In genomic region chr10:77637474-77637985, GRCh38 we compare ENCODE assay signal across 9 cellular contexts. TPM values are rescaled to one million over a fixed set of nuclear protein-coding genes. Genes with fewer than 3 reads are reported as not detected.
DNase-seq lines count a peak whose midpoint lies in the region; ATAC-seq and TF ChIP-seq lines count a peak whose summit lies in the region.
"Had no signal": no experiment of that assay in that cellular context is flagged by ENCODE, and none has a peak within 500 bp of the region (broad histone marks: within the 10 kb centered on the region; RNA-seq: fewer than 3 reads in every experiment).

Gene KCNMA1 (minus strand): TSS chr10:77637808.

- H3K27ac ChIP-seq in hepatocyte: peak within 1 kb of the TSS; percentile 9

- H3K4me2 ChIP-seq in hepatocyte: peak within 1 kb of the TSS; percentile 94

- H3K4me3 ChIP-seq in hepatocyte: peak within 1 kb of the TSS; percentile 88
- H3K4me3 ChIP-seq: K562 had no signal

- H2AFZ ChIP-seq in hepatocyte: peak within 1 kb of the TSS; percentile 49

- TF ChIP-seq CTCF in CD14-positive monocyte (IDR thresholded peaks at IDR 0.05): no peak
- TF ChIP-seq CTCF in hepatocyte (IDR thresholded peaks at IDR 0.05; ENCODE audit: poor library complexity): no peak

- no peaks in the 10 kb centered on the region for H3K9me2 ChIP-seq in hepatocyte (replicated peaks; ENCODE audit: insufficient read depth)

- H4K20me1 ChIP-seq in hepatocyte (ENCODE audit: insufficient read depth, poor library complexity, severe bottlenecking): no peaks in the 10 kb centered on the region

- peaks cover 13% of the 10 kb centered on the region for H3K4me1 ChIP-seq in hepatocyte (ENCODE audit: insufficient read depth)

- H3K27me3 Mint-ChIP-seq in CD14-positive monocyte (ENCODE audit: low read depth in 3 of 3): peaks cover 82 to 83% (median 82%) of the 10 kb centered on the region in 3 donors
- peaks cover 79% of the 10 kb centered on the region for H3K27me3 Mint-ChIP-seq in activated naive CD8-positive, alpha-beta T cell treated with anti-CD3 and anti-CD28 coated beads, Interleukin-2, amount 10 ng/mL, durations not matched to agents 7 days and 5 days

- no peaks in the 10 kb centered on the region for H3K36me3 ChIP-seq in hepatocyte (replicated peaks; ENCODE audit: insufficient read depth, low read depth)

- peaks cover 0 to 17% (median 8%) of the 10 kb centered on the region in 7 donors for H3K9me3 Mint-ChIP-seq in CD14-positive monocyte
- H3K9me3 Mint-ChIP-seq in activated naive CD8-positive, alpha-beta T cell treated with anti-CD3 and anti-CD28 coated beads, Interleukin-2, amount 10 ng/mL, durations not matched to agents 7 days and 5 days: no peaks in the 10 kb centered on the region

- H3K27ac Mint-ChIP-seq in CD14-positive monocyte: no peak within 1 kb of the TSS
- no peak within 1 kb of the TSS for H3K27ac Mint-ChIP-seq in activated naive CD8-positive, alpha-beta T cell treated with anti-CD3 and anti-CD28 coated beads, Interleukin-2, amount 10 ng/mL, durations not matched to agents 7 days and 5 days

- peaks cover 64% of the 10 kb centered on the region for H3K27me3 ChIP-seq in hepatocyte

- DNase-seq in CD14-positive monocyte (ENCODE audit: low spot score) (no peak), hepatocyte (ENCODE audit: low spot score) (peak; percentile 46), renal cortical epithelial cell (ENCODE audit: low read depth) (no peak), retina (no peak), NOMO-1 treated with DMSO at 0.1 percent for 48 hours (lab: John Stamatoyannopoulos, UW; ENCODE audit: unreplicated experiment) (no peak)
- DNase-seq in activated naive CD8-positive, alpha-beta T cell treated with anti-CD3 and anti-CD28 coated beads, Interleukin-2, amount 10 ng/mL, durations not matched to agents 7 days and 5 days: peak; percentile 42

- no peaks in the 10 kb centered on the region for H3K9me3 ChIP-seq in hepatocyte (ENCODE audit: low read depth)

- H3K4me1 Mint-ChIP-seq in CD14-positive monocyte: peaks cover 21% of the 10 kb centered on the region
- peaks cover 2% of the 10 kb centered on the region for H3K4me1 Mint-ChIP-seq in activated naive CD8-positive, alpha-beta T cell treated with anti-CD3 and anti-CD28 coated beads, Interleukin-2, amount 10 ng/mL, durations not matched to agents 7 days and 5 days

- H3K4me3 Mint-ChIP-seq in CD14-positive monocyte: peak within 1 kb of the TSS; percentile 86 to 98
- H3K4me3 Mint-ChIP-seq in activated naive CD8-positive, alpha-beta T cell treated with anti-CD3 and anti-CD28 coated beads, Interleukin-2, amount 10 ng/mL, durations not matched to agents 7 days and 5 days: peak within 1 kb of the TSS; percentile 71

- peaks cover 6% of the 10 kb centered on the region for H3K79me2 ChIP-seq in hepatocyte

- POLR2A ChIA-PET in activated naive CD8-positive, alpha-beta T cell treated with anti-CD3 and anti-CD28 coated beads, Interleukin-2, amount 10 ng/mL, durations not matched to agents 7 days and 5 days (lab: Charles Lee): no interaction called here

- 1% methylated on average over 23 of the region's 66 CpGs for WGBS in hepatocyte (ENCODE audit: low lambda C conversion rate, missing lambda C conversion rate)

- ATAC-seq in HG03439 (IDR thresholded peaks at IDR 0.05; ENCODE audit: unreplicated experiment) (peak; percentile 47), HG02870 (IDR thresholded peaks at IDR 0.05; ENCODE audit: unreplicated experiment) (no peak)
- ATAC-seq in activated naive CD8-positive, alpha-beta T cell treated with anti-CD3 and anti-CD28 coated beads, Interleukin-2, amount 10 ng/mL, durations not matched to agents 7 days and 5 days (ENCODE audit: low read depth): no peak
- ATAC-seq: K562 had no signal

- H3K36me3 Mint-ChIP-seq in CD14-positive monocyte: peaks cover 0 to 7% of the 10 kb centered on the region in 2 donors
- no peaks in the 10 kb centered on the region for H3K36me3 Mint-ChIP-seq in activated naive CD8-positive, alpha-beta T cell treated with anti-CD3 and anti-CD28 coated beads, Interleukin-2, amount 10 ng/mL, durations not matched to agents 7 days and 5 days

- intact Hi-C loops in CD14-positive monocyte (cut with micrococcal nuclease): no loop called here

RNA-seq across cellular contexts. Expression of gene KCNMA1, which starts in this region (rescaled TPM):
- 1 to 10 TPM in 1 of 2 donors, not detected in 1; 1.0 TPM for polyA plus RNA-seq in CD14-positive monocyte
- under 1 TPM; 0.39 to 0.54 TPM for total RNA-seq in activated naive CD8-positive, alpha-beta T cell treated with anti-CD3 and anti-CD28 coated beads, Interleukin-2, amount 10 ng/mL, durations not matched to agents 7 days and 5 days
- 26.0 and 42.6 TPM in 2 replicates for total RNA-seq in hepatocyte
- 69.1 and 73.3 TPM in 2 replicates for polyA plus RNA-seq in hepatocyte
- total RNA-seq in renal cortical epithelial cell: 12.9 and 17.7 TPM in 2 replicates

Comparison
In these comparisons a context has a peak if more than half of its experiments do, and no peak if none do; other contexts are left out.
1. RNA of gene KCNMA1 (polyA plus RNA-seq): 69.1 to 73.3 TPM in hepatocyte; 1.0 TPM in CD14-positive monocyte; every median in the first group is over 10 times any median in the second.
2. Peak in DNase-seq in activated naive CD8-positive, alpha-beta T cell treated with anti-CD3 and anti-CD28 coated beads, Interleukin-2, amount 10 ng/mL, durations not matched to agents 7 days and 5 days; RNA of the gene not detected or under 1 TPM.